In genomic region chr7:152112829-152113228, GRCh38 we compare ENCODE assay signal across 33 cellular contexts.
"Had no signal": no experiment of that assay in that cellular context is flagged by ENCODE, and none has a peak within 500 bp of the region (broad histone marks: within the 10 kb centered on the region; RNA-seq: fewer than 3 reads in every experiment).

No MANE protein-coding gene starts in this region.

- DNase-seq: activated B cell treated with CpG ODN at 0.5 μM for 24 hours; activated CD4-positive, alpha-beta memory T cell treated with anti-CD3 and anti-CD28 coated beads for 36 hours; activated CD4-positive, alpha-beta T cell treated with anti-CD3 and anti-CD28 coated beads for 4 hours; activated CD4-positive, alpha-beta T cell treated with anti-CD3 and anti-CD28 coated beads, Interleukin-2, amount 10 ng/mL, durations not matched to agents 24 days and 14 days; activated CD4-positive, alpha-beta T cell treated with anti-CD3 and anti-CD28 coated beads, Interleukin-2, amount 50 U/mL, for 1 hour; activated CD4-positive, alpha-beta T cell treated with anti-CD3 and anti-CD28 coated beads, Interleukin-2, amount 50 U/mL, for 4 hours; activated CD4-positive, CD25-positive, alpha-beta regulatory T cell treated with anti-CD3 and anti-CD28 coated beads, Interleukin-2, amount 50 U/mL, for 72 hours; activated CD8-positive, alpha-beta memory T cell treated with anti-CD3 and anti-CD28 coated beads, Interleukin-2, amount 50 U/mL, for 4 hours; activated CD8-positive, alpha-beta T cell treated with anti-CD3 and anti-CD28 coated beads for 36 hours; activated effector memory CD4-positive, alpha-beta T cell treated with anti-CD3 and anti-CD28 coated beads, Interleukin-2, amount 50 U/mL, for 16 hours; activated gamma-delta T cell treated with Interleukin-2 at 50 U/mL for 16 hours; activated naive CD4-positive, alpha-beta T cell; activated naive CD4-positive, alpha-beta T cell treated with anti-CD3 and anti-CD28 coated beads for 36 hours; activated naive CD4-positive, alpha-beta T cell treated with anti-CD3 and anti-CD28 coated beads, Interleukin-2, amount 50 U/mL, for 16 hours; activated naive CD8-positive, alpha-beta T cell treated with anti-CD3 and anti-CD28 coated beads for 36 hours; activated T-cell treated with anti-CD3 and anti-CD28 coated beads for 4 hours; activated T-cell treated with anti-CD3 and anti-CD28 coated beads, Interleukin-2, amount 50 U/mL, for 1 hour; activated T-cell treated with anti-CD3 and anti-CD28 coated beads, Interleukin-2, amount 50 U/mL, for 4 hours; activated T-cell treated with anti-CD3 and anti-CD28 coated beads, Interleukin-2, amount 50 U/mL, for 72 hours; adrenal gland; amniotic stem cell; aorta; body of pancreas; brain microvascular endothelial cell; central memory CD4-positive, alpha-beta T cell; T-helper 2 cell; T-helper 9 cell had no signal

- ATAC-seq: activated CD8-positive, alpha-beta T cell treated with anti-CD3 and anti-CD28 coated beads for 36 hours; activated naive CD4-positive, alpha-beta T cell treated with anti-CD3 and anti-CD28 coated beads, Interleukin-2, amount 50 U/mL, for 72 hours; activated T-cell treated with anti-CD3 and anti-CD28 coated beads, Interleukin-2, amount 50 U/mL, for 4 hours; activated T-cell treated with anti-CD3 and anti-CD28 coated beads, Interleukin-2, amount 50 U/mL, for 72 hours; activated T-helper 17 cell treated with anti-CD3 and anti-CD28 coated beads, Interleukin-2, amount 50 U/mL, for 72 hours; body of pancreas had no signal

- H3K4me1 ChIP-seq: adrenal gland, body of pancreas, breast epithelium had no signal

- H3K27ac ChIP-seq: adrenal gland, body of pancreas, brain microvascular endothelial cell, breast epithelium, VCaP had no signal

- H3K9me3 ChIP-seq: adrenal gland, body of pancreas, breast epithelium had no signal

- H3K27me3 ChIP-seq: adrenal gland, body of pancreas, brain microvascular endothelial cell, breast epithelium had no signal

- H3K4me3 ChIP-seq: adrenal gland, body of pancreas, breast epithelium had no signal

- FAIRE-seq: astrocyte, TTC549 had no signal
